Comparison of ENCODE assay signal across 13 cellular contexts in the genomic region with DNA sequence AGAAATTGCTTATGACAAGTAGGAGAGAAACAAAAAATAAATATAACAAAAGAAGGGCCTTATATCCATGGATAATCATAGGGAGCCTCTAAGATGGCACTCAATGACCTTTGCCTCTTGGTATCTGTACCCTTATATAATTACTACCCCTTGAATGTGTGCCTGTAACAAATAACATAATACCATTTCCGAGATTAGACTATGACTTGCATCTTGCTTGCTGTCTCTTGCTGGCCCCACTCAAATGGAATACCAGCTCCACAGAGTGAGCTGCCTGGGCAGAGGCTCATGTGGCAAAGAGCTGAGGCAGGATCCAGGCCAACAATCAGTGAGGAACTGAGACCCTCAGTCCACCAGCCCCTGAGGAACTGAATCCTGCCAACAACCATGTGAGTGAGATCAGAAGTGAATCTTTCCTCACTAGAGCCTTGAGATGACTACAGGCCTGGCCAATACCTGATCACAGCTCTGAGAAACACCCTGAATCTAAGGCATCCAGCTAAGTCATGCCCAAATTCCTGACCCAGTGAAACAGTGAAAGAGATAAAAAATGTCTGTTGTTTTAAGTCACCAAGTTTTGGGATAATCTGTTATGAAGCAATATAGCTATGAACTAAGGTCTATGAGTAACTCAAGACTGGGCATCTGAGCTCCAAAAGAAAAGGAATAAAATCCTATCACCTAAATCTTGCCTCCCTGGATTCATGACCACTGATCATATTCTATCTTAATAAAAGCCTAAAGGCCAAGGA.
A peak's percentile ranks its signal among the peaks of the same experiment; 100 is the strongest.
DNase-seq lines count a peak whose midpoint lies in the region; ATAC-seq and TF ChIP-seq lines count a peak whose summit lies in the region.
"Had no signal": no experiment of that assay in that cellular context is flagged by ENCODE, and none has a peak within 500 bp of the region (broad histone marks: within the 10 kb centered on the region; RNA-seq: fewer than 3 reads in every experiment).

No MANE protein-coding gene starts in this region.

- H3K36me3 Mint-ChIP-seq in memory B cell, result peaks cover 6% of the 10 kb centered on the region

- no peak overlapping the region for H3K9ac ChIP-seq in adipocyte (ENCODE audit: low read length)
- H3K9ac ChIP-seq: BLaER1 had no signal

- no peak overlapping the region for H3K4me3 Mint-ChIP-seq in memory B cell
- H3K4me3 Mint-ChIP-seq: neural crest cell had no signal

- H3K4me1 Mint-ChIP-seq in memory B cell, result peaks cover 11% of the 10 kb centered on the region

- H3K9me3 ChIP-seq in adipocyte (ENCODE audit: control insufficient read depth, low read length), result no peaks in the 10 kb centered on the region
- H3K9me3 ChIP-seq: BLaER1 had no signal

- H3K9me3 Mint-ChIP-seq in memory B cell, result no peaks in the 10 kb centered on the region

- no peak for TF ChIP-seq CTCF in GM10266 (IDR thresholded peaks at IDR 0.05; ENCODE audit: control insufficient read depth, insufficient read depth, low read depth, missing control alignments)

- H3K27me3 ChIP-seq in adipocyte (replicated peaks; ENCODE audit: control insufficient read depth, insufficient read depth, low read length), result no peaks in the 10 kb centered on the region
- H3K27me3 ChIP-seq: BLaER1 had no signal

- no peak overlapping the region for H3K4me3 ChIP-seq in adipocyte (ENCODE audit: low read length)
- H3K4me3 ChIP-seq: BLaER1 had no signal

- no peaks in the 10 kb centered on the region for H3K27me3 Mint-ChIP-seq in memory B cell

- H3K27ac Mint-ChIP-seq in memory B cell, result peak overlapping the region; percentile 22

- ATAC-seq in GM21717 (IDR thresholded peaks at IDR 0.05; ENCODE audit: unreplicated experiment) (peak; percentile 75), memory B cell (ENCODE audit: low read depth) (no peak), GM18511 (IDR thresholded peaks at IDR 0.05; ENCODE audit: unreplicated experiment) (no peak)

- H3K36me3 ChIP-seq in adipocyte (ENCODE audit: control insufficient read depth, insufficient read depth, low read length, severe bottlenecking), result no peaks in the 10 kb centered on the region

- H3K4me1 ChIP-seq in adipocyte (ENCODE audit: control insufficient read depth, insufficient read depth, low read length), result peaks cover 24% of the 10 kb centered on the region

- peak; percentile 44 for DNase-seq in GM03348 (ENCODE audit: low spot score)
- DNase-seq in adipocyte (ENCODE audit: low read depth), result peak; percentile 53
- DNase-seq in memory B cell (ENCODE audit: low spot score in 2 of 2), result no peak
- DNase-seq in GM10266 (ENCODE audit: extremely low spot score), result no peak
- no peak for DNase-seq in islet precursor cell
- no peak for DNase-seq in iPS-NIHi7 (ENCODE audit: extremely low spot score)
- DNase-seq: amygdala, NCI-H1048, NCI-H2227 treated with DMSO at 0.1 percent for 48 hours had no signal

Comparison
In these comparisons a context has a peak if more than half of its experiments do, and no peak if none do; other contexts are left out.
1. DNase-seq: peak in GM03348 (single experiment) and adipocyte (single experiment); none in memory B cell (0 of 2), GM10266 (single experiment), islet precursor cell (single experiment) and iPS-NIHi7 (single experiment).